ENCODE assay signal across 1 cellular context in the genomic region with DNA sequence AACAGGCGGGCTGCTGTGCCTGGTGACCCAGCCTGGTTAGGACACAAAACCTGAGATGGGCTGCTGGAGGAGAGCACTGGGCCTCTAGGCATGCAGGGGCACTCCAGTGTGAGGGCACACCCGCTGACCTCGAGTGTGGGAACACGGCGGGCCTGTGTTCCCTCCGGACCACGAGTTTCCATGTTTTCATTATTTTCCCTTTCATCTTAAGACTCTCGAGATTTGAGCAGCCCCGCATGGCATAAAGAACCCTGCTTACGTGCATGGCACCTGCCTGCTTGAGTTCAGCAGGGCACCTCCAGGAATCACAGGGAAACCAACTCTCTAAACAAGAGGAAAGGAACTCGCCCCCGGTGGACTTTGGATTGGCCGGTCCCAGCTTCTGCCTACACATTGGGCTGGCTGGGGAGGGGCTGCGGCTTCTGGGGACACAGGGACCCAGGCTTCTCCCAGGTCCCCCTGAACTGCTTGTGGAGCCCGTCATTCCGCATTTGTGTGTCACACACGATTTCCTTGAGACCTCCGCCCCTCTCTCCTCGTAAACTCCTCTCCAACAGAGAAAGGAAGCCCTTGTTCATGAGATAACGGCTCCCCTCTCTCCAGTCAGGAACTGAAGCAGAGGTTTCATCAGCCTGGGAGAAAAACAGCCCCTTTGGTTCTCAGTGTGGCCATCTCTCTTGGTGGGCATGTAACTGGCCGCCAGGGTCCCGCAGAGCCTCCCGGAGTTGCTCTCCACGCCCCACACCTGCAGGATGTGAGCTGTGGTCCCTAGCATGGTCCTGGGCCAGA.
TF ChIP-seq lines count a peak whose summit lies in the region.

No MANE protein-coding gene starts in this region.

TF ChIP-seq in HepG2, 621 proteins besides CTCF, POLR2A, EP300 and RAD21 (continued from another document and continues in another):
- TF ChIP-seq, protein P1, sequence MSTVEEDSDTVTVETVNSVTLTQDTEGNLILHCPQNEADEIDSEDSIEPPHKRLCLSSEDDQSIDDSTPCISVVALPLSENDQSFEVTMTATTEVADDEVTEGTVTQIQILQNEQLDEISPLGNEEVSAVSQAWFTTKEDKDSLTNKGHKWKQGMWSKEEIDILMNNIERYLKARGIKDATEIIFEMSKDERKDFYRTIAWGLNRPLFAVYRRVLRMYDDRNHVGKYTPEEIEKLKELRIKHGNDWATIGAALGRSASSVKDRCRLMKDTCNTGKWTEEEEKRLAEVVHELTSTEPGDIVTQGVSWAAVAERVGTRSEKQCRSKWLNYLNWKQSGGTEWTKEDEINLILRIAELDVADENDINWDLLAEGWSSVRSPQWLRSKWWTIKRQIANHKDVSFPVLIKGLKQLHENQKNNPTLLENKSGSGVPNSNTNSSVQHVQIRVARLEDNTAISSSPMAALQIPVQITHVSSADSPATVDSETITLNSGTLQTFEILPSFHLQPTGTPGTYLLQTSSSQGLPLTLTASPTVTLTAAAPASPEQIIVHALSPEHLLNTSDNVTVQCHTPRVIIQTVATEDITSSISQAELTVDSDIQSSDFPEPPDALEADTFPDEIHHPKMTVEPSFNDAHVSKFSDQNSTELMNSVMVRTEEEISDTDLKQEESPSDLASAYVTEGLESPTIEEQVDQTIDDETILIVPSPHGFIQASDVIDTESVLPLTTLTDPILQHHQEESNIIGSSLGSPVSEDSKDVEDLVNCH (CRISPR knock-in tag; IDR thresholded peaks at IDR 0.05): no peak
- TF ChIP-seq DPF2 (CRISPR knock-in tag; IDR thresholded peaks at IDR 0.05; ENCODE audit: borderline replicate concordance, low read depth): peak; percentile 42; the same call in 1 of the 2 replicates
- TF ChIP-seq ZSCAN31 (CRISPR knock-in tag; IDR thresholded peaks at IDR 0.05; ENCODE audit: low read depth): peak; percentile 25; the same call in 1 of the 2 replicates
- TF ChIP-seq, protein P2, sequence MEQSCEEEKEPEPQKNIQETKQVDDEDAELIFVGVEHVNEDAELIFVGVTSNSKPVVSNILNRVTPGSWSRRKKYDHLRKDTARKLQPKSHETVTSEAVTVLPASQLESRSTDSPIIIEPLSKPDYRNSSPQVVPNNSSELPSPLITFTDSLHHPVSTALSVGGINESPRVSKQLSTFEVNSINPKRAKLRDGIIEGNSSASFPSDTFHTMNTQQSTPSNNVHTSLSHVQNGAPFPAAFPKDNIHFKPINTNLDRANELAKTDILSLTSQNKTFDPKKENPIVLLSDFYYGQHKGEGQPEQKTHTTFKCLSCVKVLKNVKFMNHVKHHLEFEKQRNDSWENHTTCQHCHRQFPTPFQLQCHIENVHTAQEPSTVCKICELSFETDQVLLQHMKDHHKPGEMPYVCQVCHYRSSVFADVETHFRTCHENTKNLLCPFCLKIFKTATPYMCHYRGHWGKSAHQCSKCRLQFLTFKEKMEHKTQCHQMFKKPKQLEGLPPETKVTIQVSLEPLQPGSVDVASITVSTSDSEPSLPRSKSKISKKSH (CRISPR knock-in tag; IDR thresholded peaks at IDR 0.05; ENCODE audit: borderline replicate concordance): 0 out of 2 replicates have a peak, but pooled peaks have one; percentile 60
- TF ChIP-seq, protein P3, sequence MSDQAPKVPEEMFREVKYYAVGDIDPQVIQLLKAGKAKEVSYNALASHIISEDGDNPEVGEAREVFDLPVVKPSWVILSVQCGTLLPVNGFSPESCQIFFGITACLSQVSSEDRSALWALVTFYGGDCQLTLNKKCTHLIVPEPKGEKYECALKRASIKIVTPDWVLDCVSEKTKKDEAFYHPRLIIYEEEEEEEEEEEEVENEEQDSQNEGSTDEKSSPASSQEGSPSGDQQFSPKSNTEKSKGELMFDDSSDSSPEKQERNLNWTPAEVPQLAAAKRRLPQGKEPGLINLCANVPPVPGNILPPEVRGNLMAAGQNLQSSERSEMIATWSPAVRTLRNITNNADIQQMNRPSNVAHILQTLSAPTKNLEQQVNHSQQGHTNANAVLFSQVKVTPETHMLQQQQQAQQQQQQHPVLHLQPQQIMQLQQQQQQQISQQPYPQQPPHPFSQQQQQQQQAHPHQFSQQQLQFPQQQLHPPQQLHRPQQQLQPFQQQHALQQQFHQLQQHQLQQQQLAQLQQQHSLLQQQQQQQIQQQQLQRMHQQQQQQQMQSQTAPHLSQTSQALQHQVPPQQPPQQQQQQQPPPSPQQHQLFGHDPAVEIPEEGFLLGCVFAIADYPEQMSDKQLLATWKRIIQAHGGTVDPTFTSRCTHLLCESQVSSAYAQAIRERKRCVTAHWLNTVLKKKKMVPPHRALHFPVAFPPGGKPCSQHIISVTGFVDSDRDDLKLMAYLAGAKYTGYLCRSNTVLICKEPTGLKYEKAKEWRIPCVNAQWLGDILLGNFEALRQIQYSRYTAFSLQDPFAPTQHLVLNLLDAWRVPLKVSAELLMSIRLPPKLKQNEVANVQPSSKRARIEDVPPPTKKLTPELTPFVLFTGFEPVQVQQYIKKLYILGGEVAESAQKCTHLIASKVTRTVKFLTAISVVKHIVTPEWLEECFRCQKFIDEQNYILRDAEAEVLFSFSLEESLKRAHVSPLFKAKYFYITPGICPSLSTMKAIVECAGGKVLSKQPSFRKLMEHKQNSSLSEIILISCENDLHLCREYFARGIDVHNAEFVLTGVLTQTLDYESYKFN (CRISPR knock-in tag; conservative IDR thresholded peaks at IDR 0.05): peak; percentile 92
- peak; percentile 50; the same call in 1 of the 2 replicates for TF ChIP-seq ZFX (CRISPR knock-in tag; IDR thresholded peaks at IDR 0.05; ENCODE audit: low read depth)
- peak; percentile 40; the same call in 1 of the 2 replicates for TF ChIP-seq KDM2A (CRISPR knock-in tag; IDR thresholded peaks at IDR 0.05; ENCODE audit: borderline replicate concordance, low read depth)
- TF ChIP-seq, protein P4, sequence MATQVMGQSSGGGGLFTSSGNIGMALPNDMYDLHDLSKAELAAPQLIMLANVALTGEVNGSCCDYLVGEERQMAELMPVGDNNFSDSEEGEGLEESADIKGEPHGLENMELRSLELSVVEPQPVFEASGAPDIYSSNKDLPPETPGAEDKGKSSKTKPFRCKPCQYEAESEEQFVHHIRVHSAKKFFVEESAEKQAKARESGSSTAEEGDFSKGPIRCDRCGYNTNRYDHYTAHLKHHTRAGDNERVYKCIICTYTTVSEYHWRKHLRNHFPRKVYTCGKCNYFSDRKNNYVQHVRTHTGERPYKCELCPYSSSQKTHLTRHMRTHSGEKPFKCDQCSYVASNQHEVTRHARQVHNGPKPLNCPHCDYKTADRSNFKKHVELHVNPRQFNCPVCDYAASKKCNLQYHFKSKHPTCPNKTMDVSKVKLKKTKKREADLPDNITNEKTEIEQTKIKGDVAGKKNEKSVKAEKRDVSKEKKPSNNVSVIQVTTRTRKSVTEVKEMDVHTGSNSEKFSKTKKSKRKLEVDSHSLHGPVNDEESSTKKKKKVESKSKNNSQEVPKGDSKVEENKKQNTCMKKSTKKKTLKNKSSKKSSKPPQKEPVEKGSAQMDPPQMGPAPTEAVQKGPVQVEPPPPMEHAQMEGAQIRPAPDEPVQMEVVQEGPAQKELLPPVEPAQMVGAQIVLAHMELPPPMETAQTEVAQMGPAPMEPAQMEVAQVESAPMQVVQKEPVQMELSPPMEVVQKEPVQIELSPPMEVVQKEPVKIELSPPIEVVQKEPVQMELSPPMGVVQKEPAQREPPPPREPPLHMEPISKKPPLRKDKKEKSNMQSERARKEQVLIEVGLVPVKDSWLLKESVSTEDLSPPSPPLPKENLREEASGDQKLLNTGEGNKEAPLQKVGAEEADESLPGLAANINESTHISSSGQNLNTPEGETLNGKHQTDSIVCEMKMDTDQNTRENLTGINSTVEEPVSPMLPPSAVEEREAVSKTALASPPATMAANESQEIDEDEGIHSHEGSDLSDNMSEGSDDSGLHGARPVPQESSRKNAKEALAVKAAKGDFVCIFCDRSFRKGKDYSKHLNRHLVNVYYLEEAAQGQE (IDR thresholded peaks at IDR 0.05; ENCODE audit: borderline replicate concordance in 1 of 2, low read depth in 1 of 2, low read length in 2 of 2): peak in 1 of 2 experiments; percentile 49; a peak in 2 of 4 replicates
- 0 out of 2 replicates have a peak, but pooled peaks have one; percentile 23 for TF ChIP-seq YEATS2 (CRISPR knock-in tag; IDR thresholded peaks at IDR 0.05; ENCODE audit: borderline replicate concordance)
- no peak for TF ChIP-seq SMYD3 (CRISPR knock-in tag; IDR thresholded peaks at IDR 0.05)
- peak; percentile 51; the same call in 1 of the 2 replicates for TF ChIP-seq THAP11 (CRISPR knock-in tag; IDR thresholded peaks at IDR 0.05)
- TF ChIP-seq PHF21A (CRISPR knock-in tag; IDR thresholded peaks at IDR 0.05): peak; percentile 84
- TF ChIP-seq ZNF709 (CRISPR knock-in tag; IDR thresholded peaks at IDR 0.05): no peak
- peak; percentile 76 for TF ChIP-seq ASH2L (IDR thresholded peaks at IDR 0.05; ENCODE audit: insufficient read length, low read depth, low read length)
- TF ChIP-seq, protein P5, sequence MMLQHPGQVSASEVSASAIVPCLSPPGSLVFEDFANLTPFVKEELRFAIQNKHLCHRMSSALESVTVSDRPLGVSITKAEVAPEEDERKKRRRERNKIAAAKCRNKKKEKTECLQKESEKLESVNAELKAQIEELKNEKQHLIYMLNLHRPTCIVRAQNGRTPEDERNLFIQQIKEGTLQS (CRISPR knock-in tag; IDR thresholded peaks at IDR 0.05): no peak
- TF ChIP-seq POLR2AphosphoS5 (IDR thresholded peaks at IDR 0.05; ENCODE audit: low read depth, low read length): no peak
- 0 out of 2 replicates have a peak, but pooled peaks have one; percentile 64 for TF ChIP-seq NRL (CRISPR knock-in tag; IDR thresholded peaks at IDR 0.05; ENCODE audit: borderline replicate concordance)
- TF ChIP-seq GATAD2A (CRISPR knock-in tag; IDR thresholded peaks at IDR 0.05): peak; percentile 82
- TF ChIP-seq FOXM1 (CRISPR knock-in tag; IDR thresholded peaks at IDR 0.05): no peak
- peak; percentile 79 for TF ChIP-seq KAT8 (CRISPR knock-in tag; IDR thresholded peaks at IDR 0.05)
- TF ChIP-seq TBL1XR1 (IDR thresholded peaks at IDR 0.05; ENCODE audit: borderline replicate concordance, low read length, partially characterized antibody): no peak
- TF ChIP-seq ZNF790 (CRISPR knock-in tag; IDR thresholded peaks at IDR 0.05; ENCODE audit: borderline replicate concordance): no peak
- TF ChIP-seq RBM22 (optimal IDR thresholded peaks at IDR 0.05; ENCODE audit: low read length): no peak
- TF ChIP-seq, protein P6, sequence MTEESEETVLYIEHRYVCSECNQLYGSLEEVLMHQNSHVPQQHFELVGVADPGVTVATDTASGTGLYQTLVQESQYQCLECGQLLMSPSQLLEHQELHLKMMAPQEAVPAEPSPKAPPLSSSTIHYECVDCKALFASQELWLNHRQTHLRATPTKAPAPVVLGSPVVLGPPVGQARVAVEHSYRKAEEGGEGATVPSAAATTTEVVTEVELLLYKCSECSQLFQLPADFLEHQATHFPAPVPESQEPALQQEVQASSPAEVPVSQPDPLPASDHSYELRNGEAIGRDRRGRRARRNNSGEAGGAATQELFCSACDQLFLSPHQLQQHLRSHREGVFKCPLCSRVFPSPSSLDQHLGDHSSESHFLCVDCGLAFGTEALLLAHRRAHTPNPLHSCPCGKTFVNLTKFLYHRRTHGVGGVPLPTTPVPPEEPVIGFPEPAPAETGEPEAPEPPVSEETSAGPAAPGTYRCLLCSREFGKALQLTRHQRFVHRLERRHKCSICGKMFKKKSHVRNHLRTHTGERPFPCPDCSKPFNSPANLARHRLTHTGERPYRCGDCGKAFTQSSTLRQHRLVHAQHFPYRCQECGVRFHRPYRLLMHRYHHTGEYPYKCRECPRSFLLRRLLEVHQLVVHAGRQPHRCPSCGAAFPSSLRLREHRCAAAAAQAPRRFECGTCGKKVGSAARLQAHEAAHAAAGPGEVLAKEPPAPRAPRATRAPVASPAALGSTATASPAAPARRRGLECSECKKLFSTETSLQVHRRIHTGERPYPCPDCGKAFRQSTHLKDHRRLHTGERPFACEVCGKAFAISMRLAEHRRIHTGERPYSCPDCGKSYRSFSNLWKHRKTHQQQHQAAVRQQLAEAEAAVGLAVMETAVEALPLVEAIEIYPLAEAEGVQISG (CRISPR knock-in tag; IDR thresholded peaks at IDR 0.05): peak; percentile 46; the same call in 1 of the 2 replicates
- peak; percentile 71 for TF ChIP-seq ZNF644 (CRISPR knock-in tag; IDR thresholded peaks at IDR 0.05; ENCODE audit: low read depth)
- TF ChIP-seq ETV5 (CRISPR knock-in tag; IDR thresholded peaks at IDR 0.05; ENCODE audit: borderline replicate concordance): peak; percentile 56; the same call in 1 of the 2 replicates
- peak; percentile 59; the same call in 1 of the 2 replicates for TF ChIP-seq ZNF713 (CRISPR knock-in tag; IDR thresholded peaks at IDR 0.05)
- no peak; the same call in 1 of the 2 replicates for TF ChIP-seq ZNF839 (CRISPR knock-in tag; IDR thresholded peaks at IDR 0.05; ENCODE audit: borderline replicate concordance)
- TF ChIP-seq ATM (IDR thresholded peaks at IDR 0.05; ENCODE audit: borderline replicate concordance): no peak
- TF ChIP-seq, protein P7, sequence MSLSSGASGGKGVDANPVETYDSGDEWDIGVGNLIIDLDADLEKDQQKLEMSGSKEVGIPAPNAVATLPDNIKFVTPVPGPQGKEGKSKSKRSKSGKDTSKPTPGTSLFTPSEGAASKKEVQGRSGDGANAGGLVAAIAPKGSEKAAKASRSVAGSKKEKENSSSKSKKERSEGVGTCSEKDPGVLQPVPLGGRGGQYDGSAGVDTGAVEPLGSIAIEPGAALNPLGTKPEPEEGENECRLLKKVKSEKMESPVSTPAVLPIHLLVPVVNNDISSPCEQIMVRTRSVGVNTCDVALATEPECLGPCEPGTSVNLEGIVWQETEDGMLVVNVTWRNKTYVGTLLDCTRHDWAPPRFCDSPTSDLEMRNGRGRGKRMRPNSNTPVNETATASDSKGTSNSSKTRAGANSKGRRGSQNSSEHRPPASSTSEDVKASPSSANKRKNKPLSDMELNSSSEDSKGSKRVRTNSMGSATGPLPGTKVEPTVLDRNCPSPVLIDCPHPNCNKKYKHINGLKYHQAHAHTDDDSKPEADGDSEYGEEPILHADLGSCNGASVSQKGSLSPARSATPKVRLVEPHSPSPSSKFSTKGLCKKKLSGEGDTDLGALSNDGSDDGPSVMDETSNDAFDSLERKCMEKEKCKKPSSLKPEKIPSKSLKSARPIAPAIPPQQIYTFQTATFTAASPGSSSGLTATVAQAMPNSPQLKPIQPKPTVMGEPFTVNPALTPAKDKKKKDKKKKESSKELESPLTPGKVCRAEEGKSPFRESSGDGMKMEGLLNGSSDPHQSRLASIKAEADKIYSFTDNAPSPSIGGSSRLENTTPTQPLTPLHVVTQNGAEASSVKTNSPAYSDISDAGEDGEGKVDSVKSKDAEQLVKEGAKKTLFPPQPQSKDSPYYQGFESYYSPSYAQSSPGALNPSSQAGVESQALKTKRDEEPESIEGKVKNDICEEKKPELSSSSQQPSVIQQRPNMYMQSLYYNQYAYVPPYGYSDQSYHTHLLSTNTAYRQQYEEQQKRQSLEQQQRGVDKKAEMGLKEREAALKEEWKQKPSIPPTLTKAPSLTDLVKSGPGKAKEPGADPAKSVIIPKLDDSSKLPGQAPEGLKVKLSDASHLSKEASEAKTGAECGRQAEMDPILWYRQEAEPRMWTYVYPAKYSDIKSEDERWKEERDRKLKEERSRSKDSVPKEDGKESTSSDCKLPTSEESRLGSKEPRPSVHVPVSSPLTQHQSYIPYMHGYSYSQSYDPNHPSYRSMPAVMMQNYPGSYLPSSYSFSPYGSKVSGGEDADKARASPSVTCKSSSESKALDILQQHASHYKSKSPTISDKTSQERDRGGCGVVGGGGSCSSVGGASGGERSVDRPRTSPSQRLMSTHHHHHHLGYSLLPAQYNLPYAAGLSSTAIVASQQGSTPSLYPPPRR (CRISPR knock-in tag; IDR thresholded peaks at IDR 0.05; ENCODE audit: borderline replicate concordance): no peak
- TF ChIP-seq NONO (IDR thresholded peaks at IDR 0.05): no peak
- TF ChIP-seq NONO (CRISPR knock-in tag; conservative IDR thresholded peaks at IDR 0.05): peak; percentile 51; the same call in 1 of the 2 replicates
- TF ChIP-seq ZNF546 (CRISPR knock-in tag; conservative IDR thresholded peaks at IDR 0.05): no peak
- TF ChIP-seq MYNN (CRISPR knock-in tag; IDR thresholded peaks at IDR 0.05; ENCODE audit: low read depth): 0 out of 2 replicates have a peak, but pooled peaks have one; percentile 57
- 0 out of 2 replicates have a peak, but pooled peaks have one; percentile 45 for TF ChIP-seq SRY (CRISPR knock-in tag; IDR thresholded peaks at IDR 0.05)
- no peak for TF ChIP-seq ZNF703 (CRISPR knock-in tag; IDR thresholded peaks at IDR 0.05; ENCODE audit: borderline replicate concordance)
